ENCODE assay signal across 19 cellular contexts in genomic region chr12:39003541-39004160, GRCh38.
"Had no signal": no experiment of that assay in that cellular context is flagged by ENCODE, and none has a peak within 500 bp of the region (broad histone marks: within the 10 kb centered on the region; RNA-seq: fewer than 3 reads in every experiment).

No MANE protein-coding gene starts in this region.

- H3K27me3 Mint-ChIP-seq: activated CD4-positive, alpha-beta T cell treated with anti-CD3 and anti-CD28 coated beads, Interleukin-2, amount 10 ng/mL, durations not matched to agents 24 days and 14 days; activated naive CD4-positive, alpha-beta T cell treated with anti-CD3 and anti-CD28 coated beads, Interleukin-2, amount 10 ng/mL, durations not matched to agents 7 days and 5 days; activated naive CD8-positive, alpha-beta T cell treated with anti-CD3 and anti-CD28 coated beads, Interleukin-2, amount 50 U/mL, for 24 hours; activated T-cell treated with anti-CD3 and anti-CD28 coated beads, Interleukin-2, amount 50 U/mL, for 24 hours had no signal

- DNase-seq: activated CD4-positive, alpha-beta T cell treated with anti-CD3 and anti-CD28 coated beads, Interleukin-2, amount 10 ng/mL, durations not matched to agents 24 days and 14 days; activated CD4-positive, CD25-positive, alpha-beta regulatory T cell; activated CD8-positive, alpha-beta T cell treated with anti-CD3 and anti-CD28 coated beads, Interleukin-2, amount 10 ng/mL, durations not matched to agents 7 days and 5 days; activated naive CD4-positive, alpha-beta T cell treated with anti-CD3 and anti-CD28 coated beads, Interleukin-2, amount 10 ng/mL, durations not matched to agents 7 days and 5 days; activated naive CD8-positive, alpha-beta T cell treated with anti-CD3 and anti-CD28 coated beads, Interleukin-2, amount 50 U/mL, for 24 hours; activated T-cell treated with anti-CD3 and anti-CD28 coated beads, Interleukin-2, amount 50 U/mL, for 24 hours; cortex of kidney; foreskin fibroblast; hippocampal formation; midbrain; nephron progenitor cell; nucleus accumbens; stimulated activated CD4-positive, alpha-beta T cell treated with anti-CD3 and anti-CD28 coated beads, Interleukin-2, amount 100 ng/mL, for 24 hours; stimulated activated naive CD4-positive, alpha-beta T cell treated with Interleukin-2 at 50 U/mL for 16 hours; thyroid gland had no signal

- H3K27ac ChIP-seq: ascending aorta, breast epithelium, thyroid gland had no signal

- ATAC-seq: activated CD8-positive, alpha-beta T cell treated with anti-CD3 and anti-CD28 coated beads, Interleukin-2, amount 10 ng/mL, durations not matched to agents 7 days and 5 days; activated naive CD8-positive, alpha-beta T cell treated with anti-CD3 and anti-CD28 coated beads, Interleukin-2, amount 50 U/mL, for 24 hours had no signal

- H3K4me1 Mint-ChIP-seq: activated CD4-positive, alpha-beta T cell treated with anti-CD3 and anti-CD28 coated beads, Interleukin-2, amount 10 ng/mL, durations not matched to agents 24 days and 14 days; activated naive CD4-positive, alpha-beta T cell treated with anti-CD3 and anti-CD28 coated beads, Interleukin-2, amount 10 ng/mL, durations not matched to agents 7 days and 5 days; activated naive CD8-positive, alpha-beta T cell treated with anti-CD3 and anti-CD28 coated beads, Interleukin-2, amount 50 U/mL, for 24 hours; nephron progenitor cell had no signal

- H3K27me3 ChIP-seq: ascending aorta, breast epithelium, thyroid gland had no signal

- H3K36me3 ChIP-seq: ascending aorta, breast epithelium, thyroid gland had no signal

- H3K9me3 ChIP-seq: ascending aorta, breast epithelium, thyroid gland had no signal

- H3K9me3 Mint-ChIP-seq: activated CD4-positive, alpha-beta T cell treated with anti-CD3 and anti-CD28 coated beads, Interleukin-2, amount 10 ng/mL, durations not matched to agents 24 days and 14 days; activated naive CD8-positive, alpha-beta T cell treated with anti-CD3 and anti-CD28 coated beads, Interleukin-2, amount 50 U/mL, for 24 hours; activated T-helper 2 cell treated with anti-CD3 and anti-CD28 coated beads, Interferon-gamma antibody, Interleukin-2, Interleukin-4, amounts not matched to agents 10 μg/mL and 5 μg/mL and 100 μg/mL, durations not matched to agents 14 hours and 24 hours and 36 hours; nephron progenitor cell had no signal

- H3K27ac Mint-ChIP-seq: activated CD4-positive, alpha-beta T cell treated with anti-CD3 and anti-CD28 coated beads, Interleukin-2, amount 10 ng/mL, durations not matched to agents 24 days and 14 days; activated CD8-positive, alpha-beta T cell treated with anti-CD3 and anti-CD28 coated beads, Interleukin-2, amount 10 ng/mL, durations not matched to agents 7 days and 5 days; activated naive CD4-positive, alpha-beta T cell treated with anti-CD3 and anti-CD28 coated beads, Interleukin-2, amount 10 ng/mL, durations not matched to agents 7 days and 5 days; activated naive CD8-positive, alpha-beta T cell treated with anti-CD3 and anti-CD28 coated beads, Interleukin-2, amount 50 U/mL, for 24 hours; activated T-cell treated with anti-CD3 and anti-CD28 coated beads, Interleukin-2, amount 50 U/mL, for 24 hours; activated T-helper 2 cell treated with anti-CD3 and anti-CD28 coated beads, Interferon-gamma antibody, Interleukin-2, Interleukin-4, amounts not matched to agents 10 μg/mL and 5 μg/mL and 100 μg/mL, durations not matched to agents 14 hours and 24 hours and 36 hours; nephron progenitor cell; T-helper 2 cell treated with Interferon-gamma antibody and Interleukin-4, amounts not matched to agents 5 μg/mL and 100 μg/mL, for 36 hours had no signal

- H3K4me3 Mint-ChIP-seq: activated CD4-positive, alpha-beta T cell treated with anti-CD3 and anti-CD28 coated beads, Interleukin-2, amount 10 ng/mL, durations not matched to agents 24 days and 14 days; activated CD8-positive, alpha-beta T cell treated with anti-CD3 and anti-CD28 coated beads, Interleukin-2, amount 10 ng/mL, durations not matched to agents 7 days and 5 days; activated naive CD4-positive, alpha-beta T cell treated with anti-CD3 and anti-CD28 coated beads, Interleukin-2, amount 10 ng/mL, durations not matched to agents 7 days and 5 days; activated naive CD8-positive, alpha-beta T cell treated with anti-CD3 and anti-CD28 coated beads, Interleukin-2, amount 50 U/mL, for 24 hours; activated T-cell treated with anti-CD3 and anti-CD28 coated beads, Interleukin-2, amount 50 U/mL, for 24 hours; nephron progenitor cell; T-helper 2 cell treated with Interferon-gamma antibody and Interleukin-4, amounts not matched to agents 5 μg/mL and 100 μg/mL, for 36 hours had no signal

- H3K4me1 ChIP-seq: ascending aorta, breast epithelium, thyroid gland had no signal

- H3K36me3 Mint-ChIP-seq: activated naive CD4-positive, alpha-beta T cell treated with anti-CD3 and anti-CD28 coated beads, Interleukin-2, amount 10 ng/mL, durations not matched to agents 7 days and 5 days had no signal

- H3K4me3 ChIP-seq: ascending aorta, breast epithelium, thyroid gland had no signal
